ENCODE assay signal across 1 cellular context in genomic region chr17:32445976-32446375, GRCh38.
TF ChIP-seq lines count a peak whose summit lies in the region.

No MANE protein-coding gene starts in this region.

TF ChIP-seq in GM12878, 131 proteins besides CTCF, POLR2A, EP300 and RAD21:
- TF ChIP-seq IKZF1 (conservative IDR thresholded peaks at IDR 0.05) = no peak
- no peak for TF ChIP-seq ESRRA (IDR thresholded peaks at IDR 0.05; ENCODE audit: low read length)
- no peak for TF ChIP-seq GATAD2B (conservative IDR thresholded peaks at IDR 0.05; ENCODE audit: low read depth)
- TF ChIP-seq, protein P1, sequence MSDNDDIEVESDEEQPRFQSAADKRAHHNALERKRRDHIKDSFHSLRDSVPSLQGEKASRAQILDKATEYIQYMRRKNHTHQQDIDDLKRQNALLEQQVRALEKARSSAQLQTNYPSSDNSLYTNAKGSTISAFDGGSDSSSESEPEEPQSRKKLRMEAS (IDR thresholded peaks at IDR 0.05; ENCODE audit: low read depth, low read length) = no peak
- TF ChIP-seq, protein P2, sequence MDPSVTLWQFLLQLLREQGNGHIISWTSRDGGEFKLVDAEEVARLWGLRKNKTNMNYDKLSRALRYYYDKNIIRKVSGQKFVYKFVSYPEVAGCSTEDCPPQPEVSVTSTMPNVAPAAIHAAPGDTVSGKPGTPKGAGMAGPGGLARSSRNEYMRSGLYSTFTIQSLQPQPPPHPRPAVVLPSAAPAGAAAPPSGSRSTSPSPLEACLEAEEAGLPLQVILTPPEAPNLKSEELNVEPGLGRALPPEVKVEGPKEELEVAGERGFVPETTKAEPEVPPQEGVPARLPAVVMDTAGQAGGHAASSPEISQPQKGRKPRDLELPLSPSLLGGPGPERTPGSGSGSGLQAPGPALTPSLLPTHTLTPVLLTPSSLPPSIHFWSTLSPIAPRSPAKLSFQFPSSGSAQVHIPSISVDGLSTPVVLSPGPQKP (IDR thresholded peaks at IDR 0.05; ENCODE audit: low read depth, low read length) = no peak
- no peak for TF ChIP-seq SMAD5 (IDR thresholded peaks at IDR 0.05; ENCODE audit: low read depth)
- no peak for TF ChIP-seq E2F4 (IDR thresholded peaks at IDR 0.05; ENCODE audit: low read depth, low read length)
- TF ChIP-seq ETV6 (conservative IDR thresholded peaks at IDR 0.05 in 1 of 2, IDR thresholded peaks at IDR 0.05 in 1 of 2; ENCODE audit: borderline replicate concordance in 1 of 2, low read depth in 1 of 2) = no peak
- TF ChIP-seq, protein P3, sequence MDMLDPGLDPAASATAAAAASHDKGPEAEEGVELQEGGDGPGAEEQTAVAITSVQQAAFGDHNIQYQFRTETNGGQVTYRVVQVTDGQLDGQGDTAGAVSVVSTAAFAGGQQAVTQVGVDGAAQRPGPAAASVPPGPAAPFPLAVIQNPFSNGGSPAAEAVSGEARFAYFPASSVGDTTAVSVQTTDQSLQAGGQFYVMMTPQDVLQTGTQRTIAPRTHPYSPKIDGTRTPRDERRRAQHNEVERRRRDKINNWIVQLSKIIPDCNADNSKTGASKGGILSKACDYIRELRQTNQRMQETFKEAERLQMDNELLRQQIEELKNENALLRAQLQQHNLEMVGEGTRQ (IDR thresholded peaks at IDR 0.05; ENCODE audit: borderline replicate concordance, low read depth, low read length) = no peak
